2 cellular contexts compared by ENCODE assay signal in the genomic region with DNA sequence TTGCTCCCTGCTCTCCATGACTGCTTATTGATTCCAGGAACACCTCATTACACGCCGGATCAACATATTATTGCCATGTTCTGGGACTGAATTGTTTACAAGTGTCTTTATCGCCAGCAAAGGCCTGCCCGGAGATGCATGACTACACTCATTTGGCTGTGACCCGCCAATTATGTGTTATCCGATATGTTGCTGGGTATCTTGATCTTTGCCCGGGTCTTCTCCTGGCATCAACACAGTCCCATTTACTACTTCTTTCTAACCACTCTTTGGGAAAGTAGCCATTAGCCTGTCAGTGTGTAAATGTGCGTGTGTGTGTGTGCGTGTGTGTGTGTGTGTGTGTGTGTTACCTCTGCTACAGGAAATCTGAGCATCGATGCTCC.
TF ChIP-seq lines count a peak whose summit lies in the region.

No MANE protein-coding gene starts in this region.

TF ChIP-seq in HEK293, 187 proteins besides CTCF, POLR2A, EP300 and RAD21 (continued from another document and continues in another):
- TF ChIP-seq, protein P1, sequence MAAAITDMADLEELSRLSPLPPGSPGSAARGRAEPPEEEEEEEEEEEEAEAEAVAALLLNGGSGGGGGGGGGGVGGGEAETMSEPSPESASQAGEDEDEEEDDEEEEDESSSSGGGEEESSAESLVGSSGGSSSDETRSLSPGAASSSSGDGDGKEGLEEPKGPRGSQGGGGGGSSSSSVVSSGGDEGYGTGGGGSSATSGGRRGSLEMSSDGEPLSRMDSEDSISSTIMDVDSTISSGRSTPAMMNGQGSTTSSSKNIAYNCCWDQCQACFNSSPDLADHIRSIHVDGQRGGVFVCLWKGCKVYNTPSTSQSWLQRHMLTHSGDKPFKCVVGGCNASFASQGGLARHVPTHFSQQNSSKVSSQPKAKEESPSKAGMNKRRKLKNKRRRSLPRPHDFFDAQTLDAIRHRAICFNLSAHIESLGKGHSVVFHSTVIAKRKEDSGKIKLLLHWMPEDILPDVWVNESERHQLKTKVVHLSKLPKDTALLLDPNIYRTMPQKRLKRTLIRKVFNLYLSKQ (tag by site-specific recombination; IDR thresholded peaks at IDR 0.05; ENCODE audit: borderline replicate concordance) = no peak
- TF ChIP-seq ZNF530 (tag by site-specific recombination; IDR thresholded peaks at IDR 0.05; ENCODE audit: low read depth) (no peak), ZNF768 (tag by site-specific recombination; IDR thresholded peaks at IDR 0.05) (no peak), ZNF792 (tag by site-specific recombination; IDR thresholded peaks at IDR 0.05) (no peak), ZNF843 (tag by site-specific recombination; IDR thresholded peaks at IDR 0.05) (0 out of 2 replicates have a peak, but pooled peaks have one; percentile 15), ZNF76 (tag by site-specific recombination; IDR thresholded peaks at IDR 0.05; ENCODE audit: borderline replicate concordance, low read depth) (no peak), ZNF776 (tag by site-specific recombination; IDR thresholded peaks at IDR 0.05; ENCODE audit: borderline replicate concordance) (no peak), ZNF350 (tag by site-specific recombination; IDR thresholded peaks at IDR 0.05) (no peak), ZEB2 (tag by site-specific recombination; IDR thresholded peaks at IDR 0.05) (no peak), ZNF514 (tag by site-specific recombination; IDR thresholded peaks at IDR 0.05) (no peak), ZNF416 (tag by site-specific recombination; IDR thresholded peaks at IDR 0.05) (no peak), ZNF510 (tag by site-specific recombination; IDR thresholded peaks at IDR 0.05; ENCODE audit: insufficient replicate concordance) (no peak), ZNF585B (tag by site-specific recombination; IDR thresholded peaks at IDR 0.05) (no peak), IKZF3 (tag by site-specific recombination; IDR thresholded peaks at IDR 0.05) (no peak), MEIS1 (CRISPR knock-in tag; IDR thresholded peaks at IDR 0.05; ENCODE audit: borderline replicate concordance) (no peak)
- TF ChIP-seq, protein P2, sequence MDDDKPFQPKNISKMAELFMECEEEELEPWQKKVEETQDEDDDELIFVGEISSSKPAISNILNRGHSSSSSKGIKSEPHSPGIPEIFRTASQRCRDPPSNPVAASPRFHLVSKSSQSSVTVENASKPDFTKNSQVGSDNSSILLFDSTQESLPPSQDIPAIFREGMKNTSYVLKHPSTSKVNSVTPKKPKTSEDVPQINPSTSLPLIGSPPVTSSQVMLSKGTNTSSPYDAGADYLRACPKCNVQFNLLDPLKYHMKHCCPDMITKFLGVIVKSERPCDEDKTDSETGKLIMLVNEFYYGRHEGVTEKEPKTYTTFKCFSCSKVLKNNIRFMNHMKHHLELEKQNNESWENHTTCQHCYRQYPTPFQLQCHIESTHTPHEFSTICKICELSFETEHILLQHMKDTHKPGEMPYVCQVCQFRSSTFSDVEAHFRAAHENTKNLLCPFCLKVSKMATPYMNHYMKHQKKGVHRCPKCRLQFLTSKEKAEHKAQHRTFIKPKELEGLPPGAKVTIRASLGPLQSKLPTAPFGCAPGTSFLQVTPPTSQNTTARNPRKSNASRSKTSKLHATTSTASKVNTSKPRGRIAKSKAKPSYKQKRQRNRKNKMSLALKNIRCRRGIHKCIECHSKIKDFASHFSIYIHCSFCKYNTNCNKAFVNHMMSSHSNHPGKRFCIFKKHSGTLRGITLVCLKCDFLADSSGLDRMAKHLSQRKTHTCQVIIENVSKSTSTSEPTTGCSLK (tag by site-specific recombination; IDR thresholded peaks at IDR 0.05) = no peak
- TF ChIP-seq, protein P3, sequence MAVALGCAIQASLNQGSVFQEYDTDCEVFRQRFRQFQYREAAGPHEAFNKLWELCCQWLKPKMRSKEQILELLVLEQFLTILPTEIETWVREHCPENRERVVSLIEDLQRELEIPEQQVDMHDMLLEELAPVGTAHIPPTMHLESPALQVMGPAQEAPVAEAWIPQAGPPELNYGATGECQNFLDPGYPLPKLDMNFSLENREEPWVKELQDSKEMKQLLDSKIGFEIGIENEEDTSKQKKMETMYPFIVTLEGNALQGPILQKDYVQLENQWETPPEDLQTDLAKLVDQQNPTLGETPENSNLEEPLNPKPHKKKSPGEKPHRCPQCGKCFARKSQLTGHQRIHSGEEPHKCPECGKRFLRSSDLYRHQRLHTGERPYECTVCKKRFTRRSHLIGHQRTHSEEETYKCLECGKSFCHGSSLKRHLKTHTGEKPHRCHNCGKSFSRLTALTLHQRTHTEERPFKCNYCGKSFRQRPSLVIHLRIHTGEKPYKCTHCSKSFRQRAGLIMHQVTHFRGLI (tag by site-specific recombination; IDR thresholded peaks at IDR 0.05) = no peak
- TF ChIP-seq, protein P4, sequence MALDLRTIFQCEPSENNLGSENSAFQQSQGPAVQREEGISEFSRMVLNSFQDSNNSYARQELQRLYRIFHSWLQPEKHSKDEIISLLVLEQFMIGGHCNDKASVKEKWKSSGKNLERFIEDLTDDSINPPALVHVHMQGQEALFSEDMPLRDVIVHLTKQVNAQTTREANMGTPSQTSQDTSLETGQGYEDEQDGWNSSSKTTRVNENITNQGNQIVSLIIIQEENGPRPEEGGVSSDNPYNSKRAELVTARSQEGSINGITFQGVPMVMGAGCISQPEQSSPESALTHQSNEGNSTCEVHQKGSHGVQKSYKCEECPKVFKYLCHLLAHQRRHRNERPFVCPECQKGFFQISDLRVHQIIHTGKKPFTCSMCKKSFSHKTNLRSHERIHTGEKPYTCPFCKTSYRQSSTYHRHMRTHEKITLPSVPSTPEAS (tag by site-specific recombination; IDR thresholded peaks at IDR 0.05) = peak; percentile 80
- TF ChIP-seq, protein P5, sequence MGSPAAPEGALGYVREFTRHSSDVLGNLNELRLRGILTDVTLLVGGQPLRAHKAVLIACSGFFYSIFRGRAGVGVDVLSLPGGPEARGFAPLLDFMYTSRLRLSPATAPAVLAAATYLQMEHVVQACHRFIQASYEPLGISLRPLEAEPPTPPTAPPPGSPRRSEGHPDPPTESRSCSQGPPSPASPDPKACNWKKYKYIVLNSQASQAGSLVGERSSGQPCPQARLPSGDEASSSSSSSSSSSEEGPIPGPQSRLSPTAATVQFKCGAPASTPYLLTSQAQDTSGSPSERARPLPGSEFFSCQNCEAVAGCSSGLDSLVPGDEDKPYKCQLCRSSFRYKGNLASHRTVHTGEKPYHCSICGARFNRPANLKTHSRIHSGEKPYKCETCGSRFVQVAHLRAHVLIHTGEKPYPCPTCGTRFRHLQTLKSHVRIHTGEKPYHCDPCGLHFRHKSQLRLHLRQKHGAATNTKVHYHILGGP (tag by site-specific recombination; IDR thresholded peaks at IDR 0.05) = no peak
- TF ChIP-seq, protein P6, sequence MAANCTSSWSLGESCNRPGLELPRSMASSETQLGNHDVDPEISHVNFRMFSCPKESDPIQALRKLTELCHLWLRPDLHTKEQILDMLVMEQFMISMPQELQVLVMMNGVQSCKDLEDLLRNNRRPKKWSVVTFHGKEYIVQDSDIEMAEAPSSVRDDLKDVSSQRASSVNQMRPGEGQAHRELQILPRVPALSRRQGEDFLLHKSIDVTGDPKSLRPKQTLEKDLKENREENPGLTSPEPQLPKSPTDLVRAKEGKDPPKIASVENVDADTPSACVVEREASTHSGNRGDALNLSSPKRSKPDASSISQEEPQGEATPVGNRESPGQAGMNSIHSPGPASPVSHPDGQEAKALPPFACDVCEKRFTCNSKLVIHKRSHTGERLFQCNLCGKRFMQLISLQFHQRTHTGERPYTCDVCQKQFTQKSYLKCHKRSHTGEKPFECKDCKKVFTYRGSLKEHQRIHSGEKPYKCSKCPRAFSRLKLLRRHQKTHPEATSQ (tag by site-specific recombination; IDR thresholded peaks at IDR 0.05) = no peak

TF ChIP-seq in neural cell, 6 proteins besides CTCF, POLR2A, EP300 and RAD21 (continued from another document):
- TF ChIP-seq, protein P7, sequence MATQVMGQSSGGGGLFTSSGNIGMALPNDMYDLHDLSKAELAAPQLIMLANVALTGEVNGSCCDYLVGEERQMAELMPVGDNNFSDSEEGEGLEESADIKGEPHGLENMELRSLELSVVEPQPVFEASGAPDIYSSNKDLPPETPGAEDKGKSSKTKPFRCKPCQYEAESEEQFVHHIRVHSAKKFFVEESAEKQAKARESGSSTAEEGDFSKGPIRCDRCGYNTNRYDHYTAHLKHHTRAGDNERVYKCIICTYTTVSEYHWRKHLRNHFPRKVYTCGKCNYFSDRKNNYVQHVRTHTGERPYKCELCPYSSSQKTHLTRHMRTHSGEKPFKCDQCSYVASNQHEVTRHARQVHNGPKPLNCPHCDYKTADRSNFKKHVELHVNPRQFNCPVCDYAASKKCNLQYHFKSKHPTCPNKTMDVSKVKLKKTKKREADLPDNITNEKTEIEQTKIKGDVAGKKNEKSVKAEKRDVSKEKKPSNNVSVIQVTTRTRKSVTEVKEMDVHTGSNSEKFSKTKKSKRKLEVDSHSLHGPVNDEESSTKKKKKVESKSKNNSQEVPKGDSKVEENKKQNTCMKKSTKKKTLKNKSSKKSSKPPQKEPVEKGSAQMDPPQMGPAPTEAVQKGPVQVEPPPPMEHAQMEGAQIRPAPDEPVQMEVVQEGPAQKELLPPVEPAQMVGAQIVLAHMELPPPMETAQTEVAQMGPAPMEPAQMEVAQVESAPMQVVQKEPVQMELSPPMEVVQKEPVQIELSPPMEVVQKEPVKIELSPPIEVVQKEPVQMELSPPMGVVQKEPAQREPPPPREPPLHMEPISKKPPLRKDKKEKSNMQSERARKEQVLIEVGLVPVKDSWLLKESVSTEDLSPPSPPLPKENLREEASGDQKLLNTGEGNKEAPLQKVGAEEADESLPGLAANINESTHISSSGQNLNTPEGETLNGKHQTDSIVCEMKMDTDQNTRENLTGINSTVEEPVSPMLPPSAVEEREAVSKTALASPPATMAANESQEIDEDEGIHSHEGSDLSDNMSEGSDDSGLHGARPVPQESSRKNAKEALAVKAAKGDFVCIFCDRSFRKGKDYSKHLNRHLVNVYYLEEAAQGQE (IDR thresholded peaks at IDR 0.05; ENCODE audit: borderline replicate concordance) = no peak
- TF ChIP-seq TAF1 (IDR thresholded peaks at IDR 0.05; ENCODE audit: low read depth) = no peak
TF ChIP-seq in neural cell: peak in this region for 0.
